ENCODE assay signal across 33 cellular contexts in genomic region chr3:132386259-132386658, GRCh38.
"Had no signal": no experiment of that assay in that cellular context is flagged by ENCODE, and none has a peak within 500 bp of the region (broad histone marks: within the 10 kb centered on the region; RNA-seq: fewer than 3 reads in every experiment).

No MANE protein-coding gene starts in this region.

- DNase-seq: activated CD4-positive, alpha-beta memory T cell treated with anti-CD3 and anti-CD28 coated beads for 36 hours; activated CD4-positive, alpha-beta T cell treated with anti-CD3 and anti-CD28 coated beads for 36 hours; activated CD4-positive, alpha-beta T cell treated with anti-CD3 and anti-CD28 coated beads, Interleukin-2, amount 10 ng/mL, durations not matched to agents 24 days and 14 days; activated CD4-positive, CD25-positive, alpha-beta regulatory T cell; activated CD4-positive, CD25-positive, alpha-beta regulatory T cell treated with anti-CD3 and anti-CD28 coated beads, Interleukin-2, amount 50 U/mL, for 72 hours; activated CD8-positive, alpha-beta memory T cell treated with anti-CD3 and anti-CD28 coated beads, Interleukin-2, amount 10 ng/mL, durations not matched to agents 7 days and 5 days; activated CD8-positive, alpha-beta memory T cell treated with anti-CD3 and anti-CD28 coated beads, Interleukin-2, amount 50 U/mL, for 4 hours; activated CD8-positive, alpha-beta T cell treated with anti-CD3 and anti-CD28 coated beads, Interleukin-2, amount 10 ng/mL, durations not matched to agents 7 days and 5 days; activated effector memory CD4-positive, alpha-beta T cell treated with anti-CD3 and anti-CD28 coated beads, Interleukin-2, amount 50 U/mL, for 16 hours; activated naive CD4-positive, alpha-beta T cell treated with anti-CD3 and anti-CD28 coated beads for 36 hours; activated naive CD8-positive, alpha-beta T cell treated with anti-CD3 and anti-CD28 coated beads for 36 hours; activated naive CD8-positive, alpha-beta T cell treated with anti-CD3 and anti-CD28 coated beads, Interleukin-2, amount 50 U/mL, for 24 hours; activated T-cell treated with anti-CD3 and anti-CD28 coated beads, Interleukin-2, amount 50 U/mL, for 1 hour; activated T-cell treated with anti-CD3 and anti-CD28 coated beads, Interleukin-2, amount 50 U/mL, for 48 hours; adrenal gland; amygdala; aorta; central memory CD4-positive, alpha-beta T cell; cerebellar nuclear complex; colonic mucosa; effector CD8-positive, alpha-beta T cell; endodermal cell; foreskin fibroblast; head of caudate nucleus; hippocampal formation had no signal

- H3K4me3 ChIP-seq: adrenal gland, breast epithelium, cardiac muscle cell, colonic mucosa had no signal

- H3K4me1 Mint-ChIP-seq: activated CD4-positive, alpha-beta T cell treated with anti-CD3 and anti-CD28 coated beads for 36 hours; activated CD4-positive, alpha-beta T cell treated with anti-CD3 and anti-CD28 coated beads, Interleukin-2, amount 10 ng/mL, durations not matched to agents 24 days and 14 days; activated CD8-positive, alpha-beta memory T cell treated with anti-CD3 and anti-CD28 coated beads, Interleukin-2, amount 10 ng/mL, durations not matched to agents 7 days and 5 days; activated naive CD4-positive, alpha-beta T cell treated with anti-CD3 and anti-CD28 coated beads, Interleukin-2, amount 50 U/mL, for 24 hours; activated naive CD8-positive, alpha-beta T cell treated with anti-CD3 and anti-CD28 coated beads for 36 hours; activated naive CD8-positive, alpha-beta T cell treated with anti-CD3 and anti-CD28 coated beads, Interleukin-2, amount 50 U/mL, for 24 hours had no signal

- H3K27ac Mint-ChIP-seq: activated CD4-positive, alpha-beta memory T cell treated with anti-CD3 and anti-CD28 coated beads for 36 hours; activated CD4-positive, alpha-beta T cell treated with anti-CD3 and anti-CD28 coated beads for 36 hours; activated CD4-positive, alpha-beta T cell treated with anti-CD3 and anti-CD28 coated beads, Interleukin-2, amount 10 ng/mL, durations not matched to agents 24 days and 14 days; activated CD8-positive, alpha-beta memory T cell treated with anti-CD3 and anti-CD28 coated beads, Interleukin-2, amount 10 ng/mL, durations not matched to agents 7 days and 5 days; activated CD8-positive, alpha-beta T cell treated with anti-CD3 and anti-CD28 coated beads, Interleukin-2, amount 10 ng/mL, durations not matched to agents 7 days and 5 days; activated naive CD4-positive, alpha-beta T cell treated with anti-CD3 and anti-CD28 coated beads for 36 hours; activated naive CD4-positive, alpha-beta T cell treated with anti-CD3 and anti-CD28 coated beads, Interleukin-2, amount 50 U/mL, for 24 hours; activated naive CD8-positive, alpha-beta T cell treated with anti-CD3 and anti-CD28 coated beads for 36 hours; activated naive CD8-positive, alpha-beta T cell treated with anti-CD3 and anti-CD28 coated beads, Interleukin-2, amount 50 U/mL, for 24 hours; activated T-helper 1 cell treated with anti-CD3 and anti-CD28 coated beads, Interleukin-12 subunit alpha, Interleukin-12 subunit beta, Interleukin-2, Interleukin-4 antibody, amounts not matched to agents 30 ng/mL and 10 ng/mL and 1 ng/mL, durations not matched to agents 14 hours and 24 hours and 36 hours; activated T-helper 2 cell treated with anti-CD3 and anti-CD28 coated beads, Interferon-gamma antibody, Interleukin-2, Interleukin-4, amounts not matched to agents 10 μg/mL and 5 μg/mL and 100 μg/mL, durations not matched to agents 14 hours and 24 hours and 36 hours; brain; endodermal cell had no signal

- H3K9me3 Mint-ChIP-seq: activated CD4-positive, alpha-beta memory T cell treated with anti-CD3 and anti-CD28 coated beads for 36 hours; activated CD4-positive, alpha-beta T cell treated with anti-CD3 and anti-CD28 coated beads, Interleukin-2, amount 10 ng/mL, durations not matched to agents 24 days and 14 days; activated naive CD4-positive, alpha-beta T cell treated with anti-CD3 and anti-CD28 coated beads for 36 hours; activated naive CD4-positive, alpha-beta T cell treated with anti-CD3 and anti-CD28 coated beads, Interleukin-2, amount 50 U/mL, for 24 hours; activated T-helper 1 cell treated with anti-CD3 and anti-CD28 coated beads, Interleukin-12 subunit alpha, Interleukin-12 subunit beta, Interleukin-2, Interleukin-4 antibody, amounts not matched to agents 30 ng/mL and 10 ng/mL and 1 ng/mL, durations not matched to agents 14 hours and 24 hours and 36 hours; activated T-helper 2 cell treated with anti-CD3 and anti-CD28 coated beads, Interferon-gamma antibody, Interleukin-2, Interleukin-4, amounts not matched to agents 10 μg/mL and 5 μg/mL and 100 μg/mL, durations not matched to agents 14 hours and 24 hours and 36 hours had no signal

- H3K27me3 ChIP-seq: breast epithelium, cardiac muscle cell, colonic mucosa had no signal

- H3K36me3 ChIP-seq: adrenal gland, breast epithelium, cardiac muscle cell, colonic mucosa had no signal

- H3K9me3 ChIP-seq: adrenal gland, colonic mucosa had no signal

- FAIRE-seq: frontal cortex had no signal

- H3K36me3 Mint-ChIP-seq: activated CD4-positive, alpha-beta memory T cell treated with anti-CD3 and anti-CD28 coated beads for 36 hours; activated CD8-positive, alpha-beta memory T cell treated with anti-CD3 and anti-CD28 coated beads, Interleukin-2, amount 10 ng/mL, durations not matched to agents 7 days and 5 days; activated naive CD4-positive, alpha-beta T cell treated with anti-CD3 and anti-CD28 coated beads, Interleukin-2, amount 50 U/mL, for 24 hours; activated naive CD8-positive, alpha-beta T cell treated with anti-CD3 and anti-CD28 coated beads for 36 hours; brain had no signal

- H3K27ac ChIP-seq: adrenal gland, breast epithelium, cardiac muscle cell, colonic mucosa had no signal

- H3K4me1 ChIP-seq: adrenal gland, breast epithelium, colonic mucosa had no signal

- ATAC-seq: activated CD4-positive, alpha-beta T cell treated with anti-CD3 and anti-CD28 coated beads for 36 hours; activated CD8-positive, alpha-beta memory T cell treated with anti-CD3 and anti-CD28 coated beads, Interleukin-2, amount 10 ng/mL, durations not matched to agents 7 days and 5 days; activated CD8-positive, alpha-beta T cell treated with anti-CD3 and anti-CD28 coated beads, Interleukin-2, amount 10 ng/mL, durations not matched to agents 7 days and 5 days; activated naive CD8-positive, alpha-beta T cell treated with anti-CD3 and anti-CD28 coated beads, Interleukin-2, amount 50 U/mL, for 24 hours; esophagus mucosa had no signal

- H3K4me3 Mint-ChIP-seq: activated CD4-positive, alpha-beta memory T cell treated with anti-CD3 and anti-CD28 coated beads for 36 hours; activated CD4-positive, alpha-beta T cell treated with anti-CD3 and anti-CD28 coated beads for 36 hours; activated CD4-positive, alpha-beta T cell treated with anti-CD3 and anti-CD28 coated beads, Interleukin-2, amount 10 ng/mL, durations not matched to agents 24 days and 14 days; activated CD8-positive, alpha-beta memory T cell treated with anti-CD3 and anti-CD28 coated beads, Interleukin-2, amount 10 ng/mL, durations not matched to agents 7 days and 5 days; activated CD8-positive, alpha-beta T cell treated with anti-CD3 and anti-CD28 coated beads, Interleukin-2, amount 10 ng/mL, durations not matched to agents 7 days and 5 days; activated naive CD4-positive, alpha-beta T cell treated with anti-CD3 and anti-CD28 coated beads for 36 hours; activated naive CD4-positive, alpha-beta T cell treated with anti-CD3 and anti-CD28 coated beads, Interleukin-2, amount 50 U/mL, for 24 hours; activated naive CD8-positive, alpha-beta T cell treated with anti-CD3 and anti-CD28 coated beads for 36 hours; activated naive CD8-positive, alpha-beta T cell treated with anti-CD3 and anti-CD28 coated beads, Interleukin-2, amount 50 U/mL, for 24 hours; activated T-helper 1 cell treated with anti-CD3 and anti-CD28 coated beads, Interleukin-12 subunit alpha, Interleukin-12 subunit beta, Interleukin-2, Interleukin-4 antibody, amounts not matched to agents 30 ng/mL and 10 ng/mL and 1 ng/mL, durations not matched to agents 14 hours and 24 hours and 36 hours; brain; endodermal cell had no signal
